Comparison of ENCODE assay signal across 24 cellular contexts in genomic region chr16:53058882-53059281, GRCh38. TPM values are rescaled to one million over a fixed set of nuclear protein-coding genes. Genes with fewer than 3 reads are reported as not detected.
A peak's percentile ranks its signal among the peaks of the same experiment; 100 is the strongest.
DNase-seq lines count a peak whose midpoint lies in the region; ATAC-seq, FAIRE-seq and TF ChIP-seq lines count a peak whose summit lies in the region.
"Had no signal": no experiment of that assay in that cellular context is flagged by ENCODE, and none has a peak within 500 bp of the region (broad histone marks: within the 10 kb centered on the region; RNA-seq: fewer than 3 reads in every experiment).

No MANE protein-coding gene starts in this region.

- peaks cover 0 to 6% of the 10 kb centered on the region in 2 experiments; a peak in 1 of 4 replicates for H3K36me3 ChIP-seq in GM12878 (ENCODE audit: control insufficient read depth in 2 of 2, insufficient read depth in 2 of 2, low read length in 1 of 2)
- no peaks in the 10 kb centered on the region for H3K36me3 ChIP-seq in muscle layer of colon (ENCODE audit: insufficient read depth, low read length)
- no peaks in the 10 kb centered on the region for H3K36me3 ChIP-seq in subcutaneous abdominal adipose tissue (ENCODE audit: control insufficient read depth in 5 of 5, insufficient read depth in 5 of 5, low read length in 5 of 5)
- H3K36me3 ChIP-seq: vagina had no signal

- no peak for FAIRE-seq in GM12878 (lab: Jason Lieb, UNC)
- FAIRE-seq: bronchial epithelial cell, GM12891, HTR-8/SVneo had no signal

- TF ChIP-seq CTCF in natural killer cell (IDR thresholded peaks at IDR 0.05): no peak
- no peak for TF ChIP-seq CTCF in GM12878 (IDR thresholded peaks at IDR 0.05 in 2 of 3, conservative IDR thresholded peaks at IDR 0.05 in 1 of 3; ENCODE audit: control insufficient read depth in 2 of 3, extremely low read depth in 1 of 3, insufficient read depth in 1 of 3, low read depth in 3 of 3, low read length in 3 of 3)

- no peaks in the 10 kb centered on the region for H3K36me3 Mint-ChIP-seq in natural killer cell
- no peaks in the 10 kb centered on the region for H3K36me3 Mint-ChIP-seq in natural killer cell treated with Interleukin-12 subunit alpha and Interleukin-12 subunit beta and Interleukin-15 and Interleukin-18, amount 100 ng/mL, for 72 hours
- H3K36me3 Mint-ChIP-seq: naive thymus-derived CD8-positive, alpha-beta T cell had no signal

- SMC1A ChIA-PET in GM12878 (lab: Charles Lee; ENCODE audit: uncharacterized antibody, unreplicated experiment): interaction anchor here (1.0 to 19.1 kb wide), 14 partner anchors 9 to 161 kb away, joined by 3 to 270 read pairs (median 14); no protein-coding TSS in a partner anchor

- CTCF ChIA-PET in GM12878 (lab: Yijun Ruan, JAX): interaction anchor here (0.7 to 4.9 kb wide), 9 partner anchors 35 to 149 kb away, joined by 3 to 70 read pairs (median 5); no protein-coding TSS in a partner anchor

- H3K4me3 Mint-ChIP-seq in natural killer cell: no peak overlapping the region
- H3K4me3 Mint-ChIP-seq in natural killer cell treated with Interleukin-12 subunit alpha and Interleukin-12 subunit beta and Interleukin-15 and Interleukin-18, amount 100 ng/mL, for 72 hours: no peak overlapping the region
- H3K4me3 Mint-ChIP-seq: activated naive CD4-positive, alpha-beta T cell treated with anti-CD3 and anti-CD28 coated beads for 36 hours; activated T-cell treated with anti-CD3 and anti-CD28 coated beads, Interleukin-2, amount 50 U/mL, for 4 hours; naive thymus-derived CD8-positive, alpha-beta T cell had no signal

- H3K79me2 ChIP-seq in GM12878 (ENCODE audit: control insufficient read depth, insufficient read depth, low read length): peaks cover 70% of the 10 kb centered on the region

- no peaks in the 10 kb centered on the region for H4K20me1 ChIP-seq in GM12878 (ENCODE audit: control insufficient read depth, insufficient read depth)

- in situ Hi-C loops in GM12878 (cut with MboI): loop anchor here (5.0 kb wide), 1 partner anchor 458 kb away; no protein-coding TSS in a partner anchor

- H3K9me3 Mint-ChIP-seq in natural killer cell: no peaks in the 10 kb centered on the region
- H3K9me3 Mint-ChIP-seq in natural killer cell treated with Interleukin-12 subunit alpha and Interleukin-12 subunit beta and Interleukin-15 and Interleukin-18, amount 100 ng/mL, for 72 hours: no peaks in the 10 kb centered on the region
- H3K9me3 Mint-ChIP-seq: activated naive CD4-positive, alpha-beta T cell treated with anti-CD3 and anti-CD28 coated beads for 36 hours; activated T-cell treated with anti-CD3 and anti-CD28 coated beads, Interleukin-2, amount 50 U/mL, for 4 hours; naive thymus-derived CD8-positive, alpha-beta T cell had no signal

- H3K27ac Mint-ChIP-seq in natural killer cell: peak overlapping the region; percentile 25 to 43
- H3K27ac Mint-ChIP-seq in natural killer cell treated with Interleukin-12 subunit alpha and Interleukin-12 subunit beta and Interleukin-15 and Interleukin-18, amount 100 ng/mL, for 72 hours: peak overlapping the region in 1 of 2 donors; percentile 38
- H3K27ac Mint-ChIP-seq: activated naive CD4-positive, alpha-beta T cell treated with anti-CD3 and anti-CD28 coated beads for 36 hours had no signal

- no peaks in the 10 kb centered on the region for H3K27me3 Mint-ChIP-seq in natural killer cell (ENCODE audit: low read depth in 2 of 2)
- no peaks in the 10 kb centered on the region for H3K27me3 Mint-ChIP-seq in natural killer cell treated with Interleukin-12 subunit alpha and Interleukin-12 subunit beta and Interleukin-15 and Interleukin-18, amount 100 ng/mL, for 72 hours
- H3K27me3 Mint-ChIP-seq: naive thymus-derived CD8-positive, alpha-beta T cell had no signal

- DNase-seq in natural killer cell (no peak), GM12878 (ENCODE audit: low read depth, low spot score) (no peak), D341Med (ENCODE audit: low spot score) (no peak), cerebellum (ENCODE audit: low spot score) (no peak)
- DNase-seq in natural killer cell treated with Interleukin-12 subunit alpha and Interleukin-12 subunit beta and Interleukin-15 and Interleukin-18, amount 100 ng/mL, for 72 hours (ENCODE audit: low spot score): no peak
- no peak for DNase-seq in stimulated activated naive CD4-positive, alpha-beta T cell (lab: John Stamatoyannopoulos, UW)
- DNase-seq: activated CD4-positive, alpha-beta T cell treated with anti-CD3 and anti-CD28 coated beads for 48 hours; activated naive CD4-positive, alpha-beta T cell treated with anti-CD3 and anti-CD28 coated beads for 36 hours; activated T-cell treated with anti-CD3 and anti-CD28 coated beads, Interleukin-2, amount 50 U/mL, for 4 hours; cortex of kidney; H7; mesendoderm; MV-4-11; naive thymus-derived CD8-positive, alpha-beta T cell; NCI-H2171; RPMI8226; T-helper 2 cell had no signal

- H3K4me3 ChIP-seq in GM12878 (peak overlapping the region; percentile 35; the same call in 1 of the 2 replicates), muscle layer of colon (ENCODE audit: low read depth in 1 of 2, low read length in 2 of 2) (no peak overlapping the region), subcutaneous abdominal adipose tissue (ENCODE audit: low read depth in 1 of 5, low read length in 5 of 5) (no peak overlapping the region)
- H3K4me3 ChIP-seq: BLaER1 treated with 17β-estradiol and CSF1 and Interleukin-3, amounts not matched to agents 10 nM and 100 nM; vagina had no signal

- H3K4me2 ChIP-seq in GM12878 (ENCODE audit: control insufficient read depth, insufficient read depth): peak overlapping the region; percentile 93

- no peak for TF ChIP-seq POLR2A in GM12878 (IDR thresholded peaks at IDR 0.05; ENCODE audit: low read depth, low read length)

- peaks cover 45 to 46% of the 10 kb centered on the region in 2 donors for H3K4me1 Mint-ChIP-seq in natural killer cell
- peaks cover 31 to 43% of the 10 kb centered on the region in 2 donors for H3K4me1 Mint-ChIP-seq in natural killer cell treated with Interleukin-12 subunit alpha and Interleukin-12 subunit beta and Interleukin-15 and Interleukin-18, amount 100 ng/mL, for 72 hours (ENCODE audit: low read depth in 2 of 2)

- H3K9me3 ChIP-seq in GM12878 (replicated peaks; ENCODE audit: control insufficient read depth, insufficient read depth, low read length) (no peaks in the 10 kb centered on the region), muscle layer of colon (ENCODE audit: low read length) (no peaks in the 10 kb centered on the region), subcutaneous abdominal adipose tissue (ENCODE audit: control insufficient read depth in 5 of 5, low read length in 5 of 5) (no peaks in the 10 kb centered on the region)
- H3K9me3 ChIP-seq: BLaER1 treated with 17β-estradiol and CSF1 and Interleukin-3, amounts not matched to agents 10 nM and 100 nM; vagina had no signal

- no peak overlapping the region for H3K9ac ChIP-seq in GM12878 (ENCODE audit: control insufficient read depth, insufficient read depth, low read length)
- no peak overlapping the region for H3K9ac ChIP-seq in muscle layer of colon (ENCODE audit: low read length)
- H3K9ac ChIP-seq in subcutaneous abdominal adipose tissue (ENCODE audit: low read length in 5 of 5): no peak overlapping the region
- H3K9ac ChIP-seq: BLaER1 treated with 17β-estradiol and CSF1 and Interleukin-3, amounts not matched to agents 10 nM and 100 nM had no signal

- TF ChIP-seq RAD21 in GM12878 (IDR thresholded peaks at IDR 0.05; ENCODE audit: insufficient read depth, low read depth, low read length): no peak

- H2AFZ ChIP-seq in GM12878 (ENCODE audit: control insufficient read depth, low read depth, low read length): no peak overlapping the region

- POLR2A ChIA-PET in GM12878 (lab: Charles Lee): interaction anchor here (0.9 to 12.5 kb wide), 6 partner anchors 11 to 158 kb away, joined by 3 to 142 read pairs (median 4); no protein-coding TSS in a partner anchor

- ATAC-seq in natural killer cell: no peak
- no peak for ATAC-seq in natural killer cell treated with Interleukin-12 subunit alpha and Interleukin-12 subunit beta and Interleukin-15 and Interleukin-18, amount 100 ng/mL, for 72 hours
- ATAC-seq in GM12878: no peak
- ATAC-seq: activated T-cell treated with anti-CD3 and anti-CD28 coated beads, Interleukin-2, amount 50 U/mL, for 4 hours; naive thymus-derived CD8-positive, alpha-beta T cell had no signal

- H3K4me1 ChIP-seq in GM12878 (ENCODE audit: control insufficient read depth, insufficient read depth, low read length) (peaks cover 43% of the 10 kb centered on the region), muscle layer of colon (ENCODE audit: insufficient read depth, low read length) (peaks cover 22% of the 10 kb centered on the region), subcutaneous abdominal adipose tissue (ENCODE audit: control insufficient read depth in 5 of 5, insufficient read depth in 5 of 5, low read length in 5 of 5) (peaks cover 7 to 63% (median 53%) of the 10 kb centered on the region in 5 donors)

- no peaks in the 10 kb centered on the region for H3K27me3 ChIP-seq in GM12878 (replicated peaks in 1 of 2; ENCODE audit: control insufficient read depth in 2 of 2, insufficient read depth in 2 of 2, low read length in 1 of 2)
- no peaks in the 10 kb centered on the region for H3K27me3 ChIP-seq in muscle layer of colon (ENCODE audit: control insufficient read depth in 1 of 2, insufficient read depth in 2 of 2, low read length in 2 of 2)
- no peaks in the 10 kb centered on the region for H3K27me3 ChIP-seq in subcutaneous abdominal adipose tissue (ENCODE audit: control insufficient read depth in 5 of 5, insufficient read depth in 4 of 5, low read length in 5 of 5)
- H3K27me3 ChIP-seq: BLaER1 treated with 17β-estradiol and CSF1 and Interleukin-3, amounts not matched to agents 10 nM and 100 nM; vagina had no signal

- peak overlapping the region; percentile 69 for H3K27ac ChIP-seq in GM12878 (ENCODE audit: control insufficient read depth, insufficient read depth)
- peak overlapping the region; percentile 24 for H3K27ac ChIP-seq in muscle layer of colon (ENCODE audit: low read depth, low read length)
- H3K27ac ChIP-seq in subcutaneous abdominal adipose tissue (ENCODE audit: low read depth, low read length): peak overlapping the region; percentile 37
- H3K27ac ChIP-seq: vagina had no signal

- intact Hi-C loops in natural killer cell (cut with micrococcal nuclease): loop anchor here (10.0 kb wide), 1 partner anchor 456 kb away; no protein-coding TSS in a partner anchor
- intact Hi-C loops in GM12878 (cut with micrococcal nuclease; ENCODE audit: unreplicated experiment): loop anchor here (5.0 to 10.0 kb wide), 2 partner anchors 53 to 226 kb away; no protein-coding TSS in a partner anchor

- RAD21 ChIA-PET in GM12878 (lab: Charles Lee; ENCODE audit: unreplicated experiment): interaction anchor here (1.1 to 9.9 kb wide), 10 partner anchors 9 to 149 kb away, joined by 4 to 107 read pairs (median 32); no protein-coding TSS in a partner anchor

- TF ChIP-seq EP300 in GM12878 (IDR thresholded peaks at IDR 0.05; ENCODE audit: borderline replicate concordance in 1 of 2, control insufficient read depth in 1 of 2, low read depth in 2 of 2, low read length in 2 of 2): no peak

- BruUV-seq in GM12878 (replicated peaks; lab: Mats Ljungman, UMichigan): no TSS peak

- 80% methylated on average over 5 of the region's 5 CpGs for WGBS in GM12878 (ENCODE audit: insufficient coverage, insufficient replicate concordance, low lambda C conversion rate, missing lambda C conversion rate)

RNA-seq across cellular contexts. Expression of gene CHD9, which starts 4.1 kb away (rescaled TPM):
- total RNA-seq in natural killer cell (10 to 100 TPM; 81.4 to 85.2 (median 81.9) TPM), GM12878 (2014; rRNA removed) (33.1 and 35.3 TPM in 2 replicates), GM12878 (2014; rRNA removed; fragmentation: Illumina TruSeq; extraction: Trizol) (57.6 and 59.6 TPM in 2 replicates), GM12878 (2021) (41.6 and 50.3 TPM in 2 replicates), cerebellum (185 TPM)
- total RNA-seq in natural killer cell treated with Interleukin-12 subunit alpha and Interleukin-12 subunit beta and Interleukin-15 and Interleukin-18, amount 100 ng/mL, for 72 hours: 10 to 100 TPM; 29.2 to 38.1 TPM
- 479 and 542 TPM in 2 replicates for total RNA-seq in GM12878 (2013; cell fraction: nucleolus; rRNA removed)
- polyA plus RNA-seq in GM12878 (2011; ENCODE audit: low read depth): 21.4 TPM
- polyA plus RNA-seq in GM12878 (2011; rRNA removed) (51.0 and 71.7 TPM in 2 replicates), GM12878 (2014; fragmentation: Illumina TruSeq; extraction: Trizol) (37.4 and 51.2 TPM in 2 replicates), GM12878 (2014; fragmentation: Nextera tagmentation; extraction: Ambion mirVana) (10 to 100 TPM; 70.5 to 95.7 TPM), GM12878 (2014; rRNA removed) (23.6 and 29.2 TPM in 2 replicates), GM12878 (2016; fragmentation: Nextera tagmentation; extraction: Ambion mirVana) (10 to 100 TPM; 66.1 to 72.1 TPM)
- polyA plus RNA-seq in GM12878 (2011; cell fraction: cytosol; rRNA removed): 13.6 and 29.4 TPM in 2 replicates
- polyA plus RNA-seq in GM12878 (2011; cell fraction: nucleus; rRNA removed): 34.9 and 45.9 TPM in 2 replicates
- polyA plus RNA-seq in GM12878 (2012): 18.7 and 27.0 TPM in 2 replicates
- 129 and 207 TPM in 2 replicates for polyA minus RNA-seq in GM12878 (2011; rRNA and poly(A)+ RNA removed)
- polyA minus RNA-seq in GM12878 (2011; cell fraction: cytosol; rRNA and poly(A)+ RNA removed): 19.8 and 19.9 TPM in 2 replicates
- 95.9 and 118 TPM in 2 replicates for polyA minus RNA-seq in GM12878 (2011; cell fraction: nucleus; rRNA and poly(A)+ RNA removed)

RNA-seq across cellular contexts. Expression of gene CHD9NB, which starts 6.2 kb away (rescaled TPM):
- total RNA-seq in natural killer cell: under 1 TPM in 1 of 3 donors, not detected in 2; 0.26 TPM
- total RNA-seq in natural killer cell treated with Interleukin-12 subunit alpha and Interleukin-12 subunit beta and Interleukin-15 and Interleukin-18, amount 100 ng/mL, for 72 hours: under 1 TPM in 1 of 2 donors, not detected in 1; 0.17 TPM
- 1.0 and 1.5 TPM in 2 replicates for total RNA-seq in GM12878 (2013; cell fraction: nucleolus; rRNA removed)
- total RNA-seq in GM12878 (2014; rRNA removed): 0.51 and 0.82 TPM in 2 replicates
- total RNA-seq in GM12878 (2014; rRNA removed; fragmentation: Illumina TruSeq; extraction: Trizol): 0.60 and 1.0 TPM in 2 replicates
- 0.58 and 0.69 TPM in 2 replicates for total RNA-seq in GM12878 (2021)
- polyA plus RNA-seq in GM12878 (2011; ENCODE audit: low read depth): 0.16 TPM
- 0.76 TPM in 2 replicates for polyA plus RNA-seq in GM12878 (2011; rRNA removed)
- 0.97 and 1.3 TPM in 2 replicates for polyA plus RNA-seq in GM12878 (2011; cell fraction: cytosol; rRNA removed)
- 0.93 and 1.3 TPM in 2 replicates for polyA plus RNA-seq in GM12878 (2011; cell fraction: nucleus; rRNA removed)
- polyA plus RNA-seq in GM12878 (2012): 0.32 and 0.52 TPM in 2 replicates
- 0.44 and 0.94 TPM in 2 replicates for polyA plus RNA-seq in GM12878 (2014; fragmentation: Illumina TruSeq; extraction: Trizol)
- under 1 TPM; 0.14 to 0.22 TPM for polyA plus RNA-seq in GM12878 (2014; fragmentation: Nextera tagmentation; extraction: Ambion mirVana)
- polyA plus RNA-seq in GM12878 (2014; rRNA removed): 0.56 and 0.63 TPM in 2 replicates
- polyA plus RNA-seq in GM12878 (2016; fragmentation: Nextera tagmentation; extraction: Ambion mirVana): 1 to 10 TPM; 1.3 to 1.6 TPM
- polyA minus RNA-seq in GM12878 (2011; rRNA and poly(A)+ RNA removed): 1.0 and 2.4 TPM in 2 replicates
- 0.52 and 0.94 TPM in 2 replicates for polyA minus RNA-seq in GM12878 (2011; cell fraction: cytosol; rRNA and poly(A)+ RNA removed)
- polyA minus RNA-seq in GM12878 (2011; cell fraction: nucleus; rRNA and poly(A)+ RNA removed): 0.60 and 1.7 TPM in 2 replicates
- total RNA-seq in cerebellum: 0.73 TPM
- total RNA-seq: activated T-cell treated with anti-CD3 and anti-CD28 coated beads, Interleukin-2, amount 50 U/mL, for 4 hours; naive thymus-derived CD8-positive, alpha-beta T cell; vagina had no signal
- polyA plus RNA-seq: naive thymus-derived CD8-positive, alpha-beta T cell had no signal
